In the genomic region with DNA sequence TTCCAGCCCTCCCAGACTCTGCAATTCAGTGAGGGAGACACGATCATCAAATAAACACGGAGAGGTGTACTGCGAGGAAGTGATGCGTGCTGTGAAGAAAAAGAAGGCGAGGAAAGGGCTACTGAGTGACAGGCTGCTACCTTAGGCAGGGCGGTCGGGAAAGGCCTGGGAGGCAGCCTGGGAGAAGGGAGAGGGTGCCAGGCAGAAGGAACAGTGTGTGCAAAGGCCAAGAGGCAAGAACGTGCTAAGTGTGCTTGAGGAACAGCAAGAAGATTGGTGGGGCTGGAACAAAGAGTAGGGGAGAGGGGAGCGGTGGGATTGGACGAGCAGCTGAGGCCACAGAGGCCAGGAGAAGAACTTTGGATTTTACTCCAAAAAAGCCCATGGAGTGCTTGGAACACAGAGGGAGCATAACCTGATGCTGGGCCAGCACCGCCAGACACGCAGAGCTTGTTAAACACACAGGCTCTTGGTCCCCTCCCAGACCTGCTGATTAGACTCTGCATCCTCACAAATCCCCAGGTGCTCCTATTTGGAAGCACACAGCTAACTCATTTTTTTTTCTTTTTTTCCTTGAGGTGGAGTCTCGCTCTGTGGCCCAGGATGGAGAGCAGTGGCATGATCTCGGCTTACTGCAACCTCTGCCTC, we compare ENCODE assay signal across 1 cellular context.
TF ChIP-seq lines count a peak whose summit lies in the region.

No MANE protein-coding gene starts in this region.

TF ChIP-seq in H1, 55 proteins besides CTCF, POLR2A, EP300 and RAD21:
- TF ChIP-seq EZH2 (IDR thresholded peaks at IDR 0.05; ENCODE audit: low read depth, low read length, severe bottlenecking) (no peak), HDAC2 (IDR thresholded peaks at IDR 0.05; ENCODE audit: borderline replicate concordance in 1 of 2, low read depth in 2 of 2, low read length in 2 of 2) (no peak), ATF3 (IDR thresholded peaks at IDR 0.05; ENCODE audit: insufficient read depth, low read depth, low read length) (no peak), CREB1 (IDR thresholded peaks at IDR 0.05) (no peak), SIX5 (IDR thresholded peaks at IDR 0.05; ENCODE audit: low read depth, low read length) (no peak), SP1 (IDR thresholded peaks at IDR 0.05; ENCODE audit: low read depth, low read length) (no peak)
